Comparison of ENCODE assay signal across 15 cellular contexts in genomic region chr14:85917631-85918030, GRCh38.
"Had no signal": no experiment of that assay in that cellular context is flagged by ENCODE, and none has a peak within 500 bp of the region (broad histone marks: within the 10 kb centered on the region; RNA-seq: fewer than 3 reads in every experiment).

No MANE protein-coding gene starts in this region.

- H3K4me3 ChIP-seq: adrenal gland, esophagus muscularis mucosa, pancreas, sigmoid colon, tibial artery had no signal

- H3K36me3 ChIP-seq: adrenal gland, esophagus muscularis mucosa, neutrophil, pancreas, sigmoid colon, tibial artery had no signal

- H3K4me1 ChIP-seq: adrenal gland, esophagus muscularis mucosa, pancreas, sigmoid colon, tibial artery had no signal

- DNase-seq: activated CD4-positive, alpha-beta T cell treated with anti-CD3 and anti-CD28 coated beads for 1 hour; activated gamma-delta T cell treated with Interleukin-2 at 50 U/mL for 16 hours; adrenal gland; effector memory CD4-positive, alpha-beta T cell; mesendoderm; natural killer cell; pancreas; sigmoid colon; stimulated activated CD4-positive, alpha-beta T cell treated with anti-CD3 and anti-CD28 coated beads, Interleukin-4, amount 100 ng/mL, for 4 hours; T1000; tibial artery had no signal

- H3K9me3 ChIP-seq: adrenal gland, esophagus muscularis mucosa, neutrophil, pancreas, sigmoid colon, tibial artery had no signal

- H3K27me3 ChIP-seq: adrenal gland, esophagus muscularis mucosa, neutrophil, pancreas, sigmoid colon, tibial artery had no signal

- ATAC-seq: activated naive CD4-positive, alpha-beta T cell treated with anti-CD3 and anti-CD28 coated beads, Interleukin-2, amount 50 U/mL, for 72 hours; natural killer cell; pancreas; stimulated activated memory B cell treated with anti-CD40 and anti-IgM and Interleukin-4, amounts not matched to agents 10 μg/mL and 1 μg/mL and 100 μg/mL, for 72 hours had no signal

- H3K27ac ChIP-seq: adrenal gland, esophagus muscularis mucosa, neutrophil, pancreas, sigmoid colon, tibial artery had no signal
